10 cellular contexts compared by ENCODE assay signal in the genomic region with DNA sequence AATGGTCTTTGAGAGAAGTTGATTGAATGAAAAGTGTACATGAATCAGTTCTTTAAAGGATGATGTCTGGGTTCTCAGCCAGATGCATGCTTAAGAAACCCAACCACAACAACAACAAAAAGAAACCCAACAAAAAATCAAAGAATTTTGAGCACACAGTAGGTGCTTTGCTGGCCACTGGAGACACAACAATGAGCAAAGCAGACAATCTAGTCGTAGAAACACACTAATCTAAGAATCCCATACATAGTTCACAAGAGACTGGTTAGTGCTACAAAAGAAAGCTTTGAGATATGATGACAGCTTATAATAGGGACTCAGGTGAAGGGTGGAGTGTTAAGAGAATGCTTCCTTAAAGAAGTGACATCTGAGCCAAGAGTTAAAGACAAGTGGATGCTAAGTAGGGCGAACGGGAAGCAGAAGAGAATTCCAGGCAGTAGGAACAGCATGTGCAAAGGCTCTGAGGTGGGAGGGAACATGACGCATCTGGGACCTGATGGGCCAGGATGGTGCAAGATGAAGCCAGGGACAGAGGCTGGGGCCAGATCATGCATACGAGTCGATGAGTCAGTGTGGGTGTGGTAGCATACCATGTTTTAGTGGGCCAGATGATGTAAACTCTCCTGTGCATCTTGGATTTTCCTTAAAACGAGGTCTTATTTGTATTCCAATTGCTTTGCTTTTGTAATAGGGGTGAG. TPM values are rescaled to one million over a fixed set of nuclear protein-coding genes. Genes with fewer than 3 reads are reported as not detected.
DNase-seq lines count a peak whose midpoint lies in the region; ATAC-seq and TF ChIP-seq lines count a peak whose summit lies in the region.
"Had no signal": no experiment of that assay in that cellular context is flagged by ENCODE, and none has a peak within 500 bp of the region (broad histone marks: within the 10 kb centered on the region; RNA-seq: fewer than 3 reads in every experiment).

No MANE protein-coding gene starts in this region.

- H3K9me3 ChIP-seq in PC-9 (ENCODE audit: insufficient read depth, low read depth): no peaks in the 10 kb centered on the region
- no peaks in the 10 kb centered on the region for H3K9me3 ChIP-seq in transverse colon

- peak overlapping the region; percentile 54 for H3K27ac ChIP-seq in PC-9
- no peak overlapping the region for H3K27ac ChIP-seq in transverse colon
- H3K27ac ChIP-seq: HL-60 had no signal

- WGBS in transverse colon (ENCODE audit: low coverage in 1 of 2), 2 donors: 56 to 57% methylated on average over 7 of the region's 7 CpGs

- H3F3A ChIP-seq in PC-9 (ENCODE audit: insufficient read depth, low read depth): peaks cover 32% of the 10 kb centered on the region

- peak; percentile 20 for DNase-seq in NOMO-1 treated with DMSO at 0.1 percent for 48 hours (lab: John Stamatoyannopoulos, UW; ENCODE audit: unreplicated experiment)
- no peak for DNase-seq in NOMO-1 treated with dmso at 0.1 percent for 144 hours (lab: John Stamatoyannopoulos, UW; ENCODE audit: unreplicated experiment)
- peak; percentile 68 to 90 for DNase-seq in PC-9
- peak; percentile 75 for DNase-seq in fibroblast of pulmonary artery (ENCODE audit: low read depth)
- DNase-seq in transverse colon: peak; percentile 50
- DNase-seq in omental fat pad (ENCODE audit: low spot score): no peak
- DNase-seq in stimulated activated CD4-positive, alpha-beta T cell treated with anti-CD3 and anti-CD28 coated beads, Interleukin-1b, Interleukin-23, amount 100 ng/mL, for 48 hours: no peak

- CTCF ChIA-PET in PC-9 (lab: Charles Lee): no interaction called here

- no peak for ATAC-seq in omental fat pad (ENCODE audit: low FRiP score)
- no peak for ATAC-seq in GM21515 (IDR thresholded peaks at IDR 0.05; ENCODE audit: unreplicated experiment)

- no peaks in the 10 kb centered on the region for H4K20me1 ChIP-seq in PC-9 (ENCODE audit: insufficient read depth)

- no peaks in the 10 kb centered on the region for H3K79me2 ChIP-seq in PC-9 (ENCODE audit: low read depth)

- H3K36me3 ChIP-seq in PC-9 (ENCODE audit: low read depth) (no peaks in the 10 kb centered on the region), transverse colon (no peaks in the 10 kb centered on the region)

- BruUV-seq in PC-9 (replicated peaks; lab: Mats Ljungman, UMichigan): no TSS peak

- POLR2A ChIA-PET in PC-9 (lab: Charles Lee; ENCODE audit: unreplicated experiment): no interaction called here

- no peak overlapping the region for H2AFZ ChIP-seq in PC-9

- in situ Hi-C loops in transverse colon (cut with MboI; ENCODE audit: low pct_ligation_motif_present in 1 of 4, low pct_unique_long_range_greater_than_20kb in 1 of 4, low sequenced_read_pairs in 3 of 4): no loop called here

- no peak for TF ChIP-seq CTCF in PC-9 (conservative IDR thresholded peaks at IDR 0.05)
- no peak for TF ChIP-seq CTCF in fibroblast of pulmonary artery (IDR thresholded peaks at IDR 0.05; ENCODE audit: low read length, missing control alignments)
- TF ChIP-seq CTCF in transverse colon (IDR thresholded peaks at IDR 0.05): no peak
- TF ChIP-seq CTCF in omental fat pad (IDR thresholded peaks at IDR 0.05): no peak

- TF ChIP-seq EP300 in transverse colon (IDR thresholded peaks at IDR 0.05; ENCODE audit: low read depth): no peak

- peaks cover 26% of the 10 kb centered on the region for H3K4me1 ChIP-seq in PC-9 (replicated peaks; ENCODE audit: insufficient read depth)
- peaks cover 0 to 26% (median 20%) of the 10 kb centered on the region in 4 donors for H3K4me1 ChIP-seq in transverse colon

- intact Hi-C loops in PC-9 (cut with micrococcal nuclease; ENCODE audit: unreplicated experiment): no loop called here
- intact Hi-C loops in transverse colon (cut with DNase I; ENCODE audit: low total_unique reads): no loop called here

- no peak for TF ChIP-seq POLR2A in transverse colon (IDR thresholded peaks at IDR 0.05)

- H3K27me3 ChIP-seq in PC-9 (ENCODE audit: insufficient read depth, low read depth): no peaks in the 10 kb centered on the region
- no peaks in the 10 kb centered on the region for H3K27me3 ChIP-seq in transverse colon

- H3K4me2 ChIP-seq in PC-9: no peak overlapping the region

- H3K4me3 ChIP-seq in PC-9: no peak overlapping the region
- no peak overlapping the region for H3K4me3 ChIP-seq in fibroblast of pulmonary artery (replicated peaks; ENCODE audit: low read depth, low read length)
- H3K4me3 ChIP-seq in transverse colon: no peak overlapping the region

- H3K9me2 ChIP-seq in PC-9 (ENCODE audit: insufficient read depth): no peaks in the 10 kb centered on the region

RNA-seq across cellular contexts. Expression of gene HIP1R, which starts 4.6 kb away (rescaled TPM):
- 33.1 and 47.4 TPM in 2 replicates for total RNA-seq in PC-9 (2021)
- 100 to 1,000 TPM in 2 of 4 donors, 10 to 100 TPM in 2; 72.4 to 459 (median 146) TPM for total RNA-seq in transverse colon
- 10 to 100 TPM; 11.4 to 65.6 (median 22.2) TPM for total RNA-seq in omental fat pad

RNA-seq across cellular contexts. Expression of gene CCDC62, which starts 56.3 kb away (rescaled TPM):
- total RNA-seq in PC-9 (2021) (0.41 and 0.58 TPM in 2 replicates), transverse colon (under 1 TPM in 2 of 4 donors, not detected in 2; 0.16 to 0.55 TPM), omental fat pad (1 to 10 TPM in 2 of 4 donors, under 1 TPM in 2; 0.72 to 1.4 (median 1.1) TPM)
- total RNA-seq: A673 had no signal

Comparison
In these comparisons a context has a peak if more than half of its experiments do, and no peak if none do; other contexts are left out.
1. DNase-seq: peak in NOMO-1 treated with DMSO at 0.1 percent for 48 hours (single experiment), PC-9 (2 of 2), fibroblast of pulmonary artery (single experiment) and transverse colon (single experiment); none in NOMO-1 treated with dmso at 0.1 percent for 144 hours (single experiment), omental fat pad (single experiment) and stimulated activated CD4-positive, alpha-beta T cell treated with anti-CD3 and anti-CD28 coated beads, Interleukin-1b, Interleukin-23, amount 100 ng/mL, for 48 hours (single experiment).